In genomic region chr9:107712390-107712789, GRCh38 we compare ENCODE assay signal across 14 cellular contexts.
DNase-seq lines count a peak whose midpoint lies in the region; ATAC-seq, FAIRE-seq and TF ChIP-seq lines count a peak whose summit lies in the region.
"Had no signal": no experiment of that assay in that cellular context is flagged by ENCODE, and none has a peak within 500 bp of the region (broad histone marks: within the 10 kb centered on the region; RNA-seq: fewer than 3 reads in every experiment).

No MANE protein-coding gene starts in this region.

- H3K9me3 Mint-ChIP-seq in activated CD4-positive, alpha-beta T cell treated with anti-CD3 and anti-CD28 coated beads for 36 hours (ENCODE audit: low read depth) = no peaks in the 10 kb centered on the region
- H3K9me3 Mint-ChIP-seq in stimulated activated naive B cell treated with anti-CD40 and anti-IgM and Interleukin-4, amounts not matched to agents 10 μg/mL and 1 μg/mL and 100 μg/mL, for 72 hours = peaks cover 4 to 7% of the 10 kb centered on the region in 2 donors
- H3K9me3 Mint-ChIP-seq: type B pancreatic cell had no signal

- H3K4me1 Mint-ChIP-seq in activated CD4-positive, alpha-beta T cell treated with anti-CD3 and anti-CD28 coated beads for 36 hours = no peaks in the 10 kb centered on the region
- peaks cover 4 to 8% of the 10 kb centered on the region in 2 donors for H3K4me1 Mint-ChIP-seq in stimulated activated naive B cell treated with anti-CD40 and anti-IgM and Interleukin-4, amounts not matched to agents 10 μg/mL and 1 μg/mL and 100 μg/mL, for 72 hours

- H3K27me3 Mint-ChIP-seq in activated CD4-positive, alpha-beta T cell treated with anti-CD3 and anti-CD28 coated beads for 36 hours = peaks cover 4% of the 10 kb centered on the region
- H3K27me3 Mint-ChIP-seq in stimulated activated naive B cell treated with anti-CD40 and anti-IgM and Interleukin-4, amounts not matched to agents 10 μg/mL and 1 μg/mL and 100 μg/mL, for 72 hours = peaks cover 24 to 28% of the 10 kb centered on the region in 2 donors

- peak; percentile 23 for ATAC-seq in activated CD4-positive, alpha-beta T cell treated with anti-CD3 and anti-CD28 coated beads for 36 hours
- ATAC-seq in stimulated activated naive B cell treated with anti-CD40 and anti-IgM and Interleukin-4, amounts not matched to agents 10 μg/mL and 1 μg/mL and 100 μg/mL, for 72 hours (replicated peaks) = peak; percentile 64 to 68
- ATAC-seq in HG02759 (IDR thresholded peaks at IDR 0.05; ENCODE audit: unreplicated experiment) = no peak
- ATAC-seq: activated CD8-positive, alpha-beta T cell treated with anti-CD3 and anti-CD28 coated beads, Interleukin-2, amount 10 ng/mL, durations not matched to agents 7 days and 5 days had no signal

- no peak overlapping the region for H3K4me3 ChIP-seq in epithelial cell of esophagus (ENCODE audit: low read length)

- peak; percentile 5 for DNase-seq in activated CD4-positive, alpha-beta T cell treated with anti-CD3 and anti-CD28 coated beads for 36 hours
- DNase-seq in activated CD4-positive, alpha-beta T cell treated with anti-CD3 and anti-CD28 coated beads, Interleukin-2, amount 50 U/mL, for 1 hour = no peak
- peak; percentile 82 for DNase-seq in RPMI7951 (ENCODE audit: low read depth)
- DNase-seq in epithelial cell of esophagus (ENCODE audit: low read depth) = peak; percentile 91
- no peak for DNase-seq in stimulated activated naive B cell treated with anti-CD40 and anti-IgM and Interleukin-4, amounts not matched to agents 10 μg/mL and 1 μg/mL and 100 μg/mL, for 72 hours
- no peak for DNase-seq in NK-92 (lab: John Stamatoyannopoulos, UW; ENCODE audit: unreplicated experiment)
- no peak for DNase-seq in D721Med (ENCODE audit: insufficient read length, low spot score)
- DNase-seq: activated CD8-positive, alpha-beta T cell treated with anti-CD3 and anti-CD28 coated beads, Interleukin-2, amount 10 ng/mL, durations not matched to agents 7 days and 5 days; aorta; NCI-H1436 treated with DMSO at 0.1 percent for 48 hours; Right ventricle myocardium superior had no signal

- no peaks in the 10 kb centered on the region for H3K36me3 Mint-ChIP-seq in activated CD4-positive, alpha-beta T cell treated with anti-CD3 and anti-CD28 coated beads for 36 hours (ENCODE audit: low read depth)
- no peaks in the 10 kb centered on the region for H3K36me3 Mint-ChIP-seq in stimulated activated naive B cell treated with anti-CD40 and anti-IgM and Interleukin-4, amounts not matched to agents 10 μg/mL and 1 μg/mL and 100 μg/mL, for 72 hours
- H3K36me3 Mint-ChIP-seq: type B pancreatic cell had no signal

- FAIRE-seq in D721Med (lab: Jason Lieb, UNC) = no peak
- FAIRE-seq: A204.1 had no signal

- intact Hi-C loops in activated CD4-positive, alpha-beta T cell treated with anti-CD3 and anti-CD28 coated beads for 36 hours (cut with DNase I, micrococcal nuclease) = no loop called here

- no peak overlapping the region for H3K4me3 Mint-ChIP-seq in activated CD4-positive, alpha-beta T cell treated with anti-CD3 and anti-CD28 coated beads for 36 hours
- H3K4me3 Mint-ChIP-seq in stimulated activated naive B cell treated with anti-CD40 and anti-IgM and Interleukin-4, amounts not matched to agents 10 μg/mL and 1 μg/mL and 100 μg/mL, for 72 hours = no peak overlapping the region
- H3K4me3 Mint-ChIP-seq: activated CD8-positive, alpha-beta T cell treated with anti-CD3 and anti-CD28 coated beads, Interleukin-2, amount 10 ng/mL, durations not matched to agents 7 days and 5 days; type B pancreatic cell had no signal

- peak; percentile 38 for TF ChIP-seq CTCF in epithelial cell of esophagus (IDR thresholded peaks at IDR 0.05; ENCODE audit: insufficient read depth, low read depth, low read length, missing control alignments)
- no peak for TF ChIP-seq CTCF in D721Med (IDR thresholded peaks at IDR 0.05; ENCODE audit: insufficient read depth, missing control alignments)

- H3K27ac Mint-ChIP-seq in activated CD4-positive, alpha-beta T cell treated with anti-CD3 and anti-CD28 coated beads for 36 hours = no peak overlapping the region
- H3K27ac Mint-ChIP-seq in stimulated activated naive B cell treated with anti-CD40 and anti-IgM and Interleukin-4, amounts not matched to agents 10 μg/mL and 1 μg/mL and 100 μg/mL, for 72 hours = no peak overlapping the region
- H3K27ac Mint-ChIP-seq: activated CD8-positive, alpha-beta T cell treated with anti-CD3 and anti-CD28 coated beads, Interleukin-2, amount 10 ng/mL, durations not matched to agents 7 days and 5 days; type B pancreatic cell had no signal

- POLR2A ChIA-PET in activated CD4-positive, alpha-beta T cell treated with anti-CD3 and anti-CD28 coated beads for 36 hours (lab: Charles Lee) = no interaction called here

- CTCF ChIA-PET in activated CD4-positive, alpha-beta T cell treated with anti-CD3 and anti-CD28 coated beads for 36 hours (lab: Charles Lee) = no interaction called here

Comparison
In these comparisons a context has a peak if more than half of its experiments do, and no peak if none do; other contexts are left out.
1. DNase-seq: peak in activated CD4-positive, alpha-beta T cell treated with anti-CD3 and anti-CD28 coated beads for 36 hours (single experiment), RPMI7951 (single experiment) and epithelial cell of esophagus (single experiment); none in activated CD4-positive, alpha-beta T cell treated with anti-CD3 and anti-CD28 coated beads, Interleukin-2, amount 50 U/mL, for 1 hour (single experiment), stimulated activated naive B cell treated with anti-CD40 and anti-IgM and Interleukin-4, amounts not matched to agents 10 μg/mL and 1 μg/mL and 100 μg/mL, for 72 hours (single experiment), NK-92 (single experiment) and D721Med (single experiment).